ENCODE assay signal across 1 cellular context in the genomic region with DNA sequence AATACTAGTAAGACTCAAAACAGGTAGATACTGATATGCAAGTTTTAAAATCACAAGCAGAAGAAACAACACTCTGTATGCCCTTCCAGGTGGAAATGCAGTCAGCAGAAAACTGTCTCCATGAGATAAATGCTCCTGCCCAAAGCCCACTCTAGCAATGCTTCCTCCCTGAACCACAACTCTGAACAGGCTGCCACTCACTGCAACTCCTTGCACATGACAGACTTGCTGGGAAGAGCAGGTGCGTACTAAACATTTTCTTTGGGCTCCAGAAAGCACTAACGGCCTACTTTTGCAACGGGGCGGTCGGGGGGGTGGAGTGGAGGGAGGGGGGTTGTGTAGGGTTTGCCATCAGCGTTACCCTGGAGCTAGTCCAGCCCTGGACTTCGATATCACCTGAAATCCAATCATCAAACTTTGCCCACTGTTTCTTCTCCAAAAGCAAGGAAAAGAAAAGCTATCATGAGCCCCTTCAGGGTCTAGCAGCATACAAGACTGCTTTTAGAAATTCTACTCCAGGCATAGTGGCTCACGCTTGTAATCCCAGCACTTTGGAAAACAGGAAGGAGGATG.
TF ChIP-seq lines count a peak whose summit lies in the region.

No MANE protein-coding gene starts in this region.

TF ChIP-seq in HCT116, 20 proteins besides CTCF, POLR2A, EP300 and RAD21 (continued from another document):
- TF ChIP-seq POLR2AphosphoS5 (IDR thresholded peaks at IDR 0.05; ENCODE audit: low read depth, low read length) (no peak), ZNF274 (IDR thresholded peaks at IDR 0.05; ENCODE audit: low read depth, low read length) (no peak), EZH2 (IDR thresholded peaks at IDR 0.05) (no peak)
